8 cellular contexts compared by ENCODE assay signal in the genomic region with DNA sequence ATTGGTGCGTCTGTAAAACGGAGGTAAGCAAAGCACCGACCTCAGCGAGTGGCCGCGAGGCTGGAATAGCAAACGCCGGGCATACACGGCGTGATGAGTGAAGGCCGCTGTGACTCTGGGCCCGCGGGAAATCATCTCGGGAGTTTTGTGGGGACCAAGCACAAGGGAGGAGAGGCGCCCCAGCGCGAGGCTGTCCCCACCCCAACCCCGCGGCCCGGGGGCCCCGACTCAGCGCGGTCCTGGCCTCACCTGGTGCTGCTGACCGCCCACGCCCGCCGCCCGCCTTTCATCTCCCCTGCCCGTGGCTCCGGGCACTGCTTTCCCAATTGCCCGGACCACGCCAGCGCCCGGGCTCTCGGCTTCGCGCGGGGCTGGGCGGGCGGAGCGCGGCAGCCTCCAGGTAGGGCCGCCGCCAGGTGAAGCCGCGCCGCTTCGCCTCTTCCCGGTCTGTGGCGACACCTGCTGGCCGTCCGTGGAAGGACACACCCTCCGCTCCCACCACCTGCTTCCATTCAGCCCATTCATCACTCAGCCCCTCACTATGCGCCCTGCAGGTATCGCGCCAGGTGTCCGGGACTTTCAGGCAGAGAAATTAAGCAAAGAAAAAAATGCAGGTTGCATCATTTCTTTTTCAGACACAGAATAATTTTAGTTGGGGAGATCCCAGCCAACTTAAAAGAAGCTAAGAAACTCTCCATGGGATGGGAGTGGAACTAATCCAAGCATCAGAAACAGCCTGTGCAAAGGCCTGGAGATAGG.
A peak's percentile ranks its signal among the peaks of the same experiment; 100 is the strongest.
DNase-seq lines count a peak whose midpoint lies in the region; ATAC-seq lines count a peak whose summit lies in the region.

No MANE protein-coding gene starts in this region.

- ATAC-seq in GM21786 (IDR thresholded peaks at IDR 0.05; ENCODE audit: unreplicated experiment) = peak; percentile 70
- ATAC-seq in GM18520 (IDR thresholded peaks at IDR 0.05; ENCODE audit: unreplicated experiment) = no peak

- in situ Hi-C loops in Caki2 (cut with HindIII; ENCODE audit: low pct_unique_long_range_greater_than_20kb, low sequenced_read_pairs) = no loop called here

- DNase-seq in Caki2 (ENCODE audit: low read depth) (peak; percentile 22), NCI-H1930 (lab: John Stamatoyannopoulos, UW) (peak; percentile 20 to 63), ecto neural progenitor cell (ENCODE audit: low spot score) (peak; percentile 86), lung microvascular endothelial cell (ENCODE audit: low read depth in 2 of 2) (peak; percentile 39 to 54)
- DNase-seq in activated CD4-positive, alpha-beta T cell treated with anti-CD3 and anti-CD28 coated beads, Interleukin-2, amount 50 U/mL, for 4 hours = peak; percentile 67 to 74
- DNase-seq in stimulated activated CD8-positive, alpha-beta memory T cell treated with anti-CD3 and anti-CD28 coated beads, Interleukin-15, amount 100 ng/mL, for 24 hours (ENCODE audit: low read depth) = peak; percentile 69

Comparison
In these comparisons a context has a peak if more than half of its experiments do, and no peak if none do; other contexts are left out.
1. DNase-seq: peak in every context shown above with its lines; median percentile 86 in ecto neural progenitor cell; 70 in activated CD4-positive, alpha-beta T cell treated with anti-CD3 and anti-CD28 coated beads, Interleukin-2, amount 50 U/mL, for 4 hours; 69 in stimulated activated CD8-positive, alpha-beta memory T cell treated with anti-CD3 and anti-CD28 coated beads, Interleukin-15, amount 100 ng/mL, for 24 hours; 46 in lung microvascular endothelial cell; 42 in NCI-H1930; 22 in Caki2.